ENCODE assay signal across 15 cellular contexts in the genomic region with DNA sequence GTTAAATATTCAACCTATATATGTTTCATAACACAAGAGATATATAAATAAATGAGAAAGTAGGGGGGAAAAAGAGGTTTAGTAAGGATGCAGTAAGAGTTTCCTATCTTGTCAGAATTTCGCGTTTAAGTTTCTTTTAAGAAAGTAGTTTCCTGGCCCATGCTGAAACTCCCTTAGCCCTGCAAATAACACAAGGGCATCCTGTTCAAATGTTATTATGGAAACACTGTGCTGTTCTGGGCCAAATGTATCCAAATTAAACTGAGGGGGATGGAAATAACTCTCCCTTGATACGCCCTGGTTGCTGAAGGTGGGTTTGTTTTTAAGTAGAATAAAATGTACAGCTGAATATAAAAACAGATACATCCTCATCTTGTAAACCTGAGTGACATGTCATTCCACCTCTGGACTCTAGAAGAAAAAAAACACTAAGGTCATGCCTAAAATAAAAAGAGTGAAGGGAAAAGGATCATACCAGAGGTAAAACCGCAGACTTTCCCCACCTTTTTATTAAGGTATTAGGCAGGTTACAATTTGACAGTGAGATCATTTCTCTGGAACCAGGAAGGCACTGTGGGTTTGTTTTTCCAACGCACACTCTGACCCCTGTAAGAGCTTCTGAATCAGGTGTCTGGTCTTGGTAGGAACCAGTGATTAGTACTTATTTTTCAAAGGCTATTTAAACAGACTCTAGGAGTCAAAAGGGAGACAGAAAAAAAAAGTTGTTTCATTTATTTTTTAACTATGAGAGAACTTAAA. TPM values are rescaled to one million over a fixed set of nuclear protein-coding genes. Genes with fewer than 3 reads are reported as not detected.
DNase-seq lines count a peak whose midpoint lies in the region; ATAC-seq and TF ChIP-seq lines count a peak whose summit lies in the region.
"Had no signal": no experiment of that assay in that cellular context is flagged by ENCODE, and none has a peak within 500 bp of the region (broad histone marks: within the 10 kb centered on the region; RNA-seq: fewer than 3 reads in every experiment).

No MANE protein-coding gene starts in this region.

- no peaks in the 10 kb centered on the region for H3K27me3 ChIP-seq in gastrocnemius medialis
- H3K27me3 ChIP-seq: adrenal gland, right atrium auricular region had no signal

- H3K9me3 ChIP-seq in gastrocnemius medialis, result no peaks in the 10 kb centered on the region
- H3K9me3 ChIP-seq: adrenal gland, right atrium auricular region had no signal

- peak overlapping the region in 1 of 2 donors; percentile 59 for H3K4me3 Mint-ChIP-seq in CD14-positive monocyte
- H3K4me3 Mint-ChIP-seq in activated naive CD8-positive, alpha-beta T cell, result peak overlapping the region; percentile 70
- H3K4me3 Mint-ChIP-seq in natural killer cell treated with Interleukin-12 subunit alpha and Interleukin-12 subunit beta and Interleukin-15 and Interleukin-18, amount 100 ng/mL, for 72 hours, result peak overlapping the region; percentile 85

- no peaks in the 10 kb centered on the region for H3K36me3 ChIP-seq in gastrocnemius medialis
- H3K36me3 ChIP-seq: adrenal gland, right atrium auricular region had no signal

- peaks cover 0 to 1% (median 0%) of the 10 kb centered on the region in 3 donors for H3K27me3 Mint-ChIP-seq in CD14-positive monocyte (ENCODE audit: low read depth in 3 of 3)
- H3K27me3 Mint-ChIP-seq in activated naive CD8-positive, alpha-beta T cell, result no peaks in the 10 kb centered on the region
- H3K27me3 Mint-ChIP-seq in natural killer cell treated with Interleukin-12 subunit alpha and Interleukin-12 subunit beta and Interleukin-15 and Interleukin-18, amount 100 ng/mL, for 72 hours, result no peaks in the 10 kb centered on the region

- H3K4me1 ChIP-seq in gastrocnemius medialis, result peaks cover 13 to 30% of the 10 kb centered on the region in 2 donors
- H3K4me1 ChIP-seq: foreskin keratinocyte had no signal

- no peak for ATAC-seq in natural killer cell treated with Interleukin-12 subunit alpha and Interleukin-12 subunit beta and Interleukin-15 and Interleukin-18, amount 100 ng/mL, for 72 hours
- no peak for ATAC-seq in HG02588 (IDR thresholded peaks at IDR 0.05; ENCODE audit: unreplicated experiment)
- ATAC-seq in gastrocnemius medialis, result no peak
- ATAC-seq: foreskin keratinocyte had no signal

- H3K4me3 ChIP-seq in GM12865 (ENCODE audit: low read depth, low read length) (peak overlapping the region; percentile 2), gastrocnemius medialis (no peak overlapping the region)
- H3K4me3 ChIP-seq: adrenal gland, right atrium auricular region had no signal

- TF ChIP-seq POLR2A in gastrocnemius medialis (IDR thresholded peaks at IDR 0.05), result no peak

- intact Hi-C loops in CD14-positive monocyte (cut with micrococcal nuclease) (loop anchor here in 1 of 2 donors (5.0 kb wide), 1 partner anchor 66 kb away; no protein-coding TSS in a partner anchor), gastrocnemius medialis (cut with DNase I; ENCODE audit: low total_unique reads) (no loop called here)

- DNase-seq in CD14-positive monocyte (ENCODE audit: low spot score), result no peak
- no peak for DNase-seq in GM12865 (ENCODE audit: low read depth)
- no peak for DNase-seq in natural killer cell treated with Interleukin-12 subunit alpha and Interleukin-12 subunit beta and Interleukin-15 and Interleukin-18, amount 100 ng/mL, for 72 hours (ENCODE audit: low spot score)
- DNase-seq in SKM-1 treated with dmso at 0.1 percent for 144 hours (lab: John Stamatoyannopoulos, UW; ENCODE audit: unreplicated experiment), result no peak
- no peak for DNase-seq in pons (ENCODE audit: low spot score)
- DNase-seq in gastrocnemius medialis, result no peak
- DNase-seq: activated CD4-positive, alpha-beta T cell treated with anti-CD3 and anti-CD28 coated beads for 1 hour; adrenal gland; foreskin keratinocyte; NCI-H1105 treated with DMSO at 0.1 percent for 48 hours; NCI-H774; substantia nigra had no signal

- peaks cover 39% of the 10 kb centered on the region for H3K4me1 Mint-ChIP-seq in CD14-positive monocyte
- peaks cover 96% of the 10 kb centered on the region for H3K4me1 Mint-ChIP-seq in activated naive CD8-positive, alpha-beta T cell (ENCODE audit: low read depth)
- H3K4me1 Mint-ChIP-seq in natural killer cell treated with Interleukin-12 subunit alpha and Interleukin-12 subunit beta and Interleukin-15 and Interleukin-18, amount 100 ng/mL, for 72 hours (ENCODE audit: low read depth in 2 of 2), result peaks cover 72 to 90% of the 10 kb centered on the region in 2 donors

- TF ChIP-seq CTCF in CD14-positive monocyte (IDR thresholded peaks at IDR 0.05) (no peak), GM12865 (IDR thresholded peaks at IDR 0.05; ENCODE audit: insufficient read depth, low read depth, low read length, missing control alignments) (no peak), gastrocnemius medialis (IDR thresholded peaks at IDR 0.05 in 4 of 5, conservative IDR thresholded peaks at IDR 0.05 in 1 of 5) (no peak)

- H3K27ac ChIP-seq in gastrocnemius medialis, result peak overlapping the region in 2 of 4 donors; percentile 1 to 35
- H3K27ac ChIP-seq: adrenal gland, foreskin keratinocyte had no signal

- peaks cover 10 to 17% of the 10 kb centered on the region in 2 donors for H3K36me3 Mint-ChIP-seq in CD14-positive monocyte
- peaks cover 19% of the 10 kb centered on the region for H3K36me3 Mint-ChIP-seq in activated naive CD8-positive, alpha-beta T cell
- peaks cover 15% of the 10 kb centered on the region for H3K36me3 Mint-ChIP-seq in natural killer cell treated with Interleukin-12 subunit alpha and Interleukin-12 subunit beta and Interleukin-15 and Interleukin-18, amount 100 ng/mL, for 72 hours

- H3K27ac Mint-ChIP-seq in CD14-positive monocyte, result peak overlapping the region in 5 of 7 donors; percentile 17 to 87 (median 43)
- peak overlapping the region; percentile 96 for H3K27ac Mint-ChIP-seq in activated naive CD8-positive, alpha-beta T cell
- H3K27ac Mint-ChIP-seq in natural killer cell treated with Interleukin-12 subunit alpha and Interleukin-12 subunit beta and Interleukin-15 and Interleukin-18, amount 100 ng/mL, for 72 hours, result peak overlapping the region; percentile 97 to 99

- in situ Hi-C loops in gastrocnemius medialis (cut with MboI; ENCODE audit: low sequenced_read_pairs in 4 of 4), result no loop called here

- no peaks in the 10 kb centered on the region for H3K9me3 Mint-ChIP-seq in CD14-positive monocyte
- no peaks in the 10 kb centered on the region for H3K9me3 Mint-ChIP-seq in activated naive CD8-positive, alpha-beta T cell (ENCODE audit: low read depth)
- H3K9me3 Mint-ChIP-seq in natural killer cell treated with Interleukin-12 subunit alpha and Interleukin-12 subunit beta and Interleukin-15 and Interleukin-18, amount 100 ng/mL, for 72 hours, result no peaks in the 10 kb centered on the region

RNA-seq across cellular contexts. Expression of gene BCL2, which starts 16.7 kb away (rescaled TPM):
- polyA plus RNA-seq in CD14-positive monocyte, result 1 to 10 TPM in 1 of 2 donors, under 1 TPM in 1; 0.58 to 1.1 TPM
- 10 to 100 TPM; 61.7 to 84.7 TPM for total RNA-seq in natural killer cell treated with Interleukin-12 subunit alpha and Interleukin-12 subunit beta and Interleukin-15 and Interleukin-18, amount 100 ng/mL, for 72 hours
- 10 to 100 TPM in 2 of 4 donors, 1 to 10 TPM in 2; 6.2 to 20.4 (median 13.7) TPM for total RNA-seq in gastrocnemius medialis

Comparison
In these comparisons a context has a peak if more than half of its experiments do, and no peak if none do; other contexts are left out.
1. H3K27ac Mint-ChIP-seq: peak in every context shown above with its lines; median percentile 98 in natural killer cell treated with Interleukin-12 subunit alpha and Interleukin-12 subunit beta and Interleukin-15 and Interleukin-18, amount 100 ng/mL, for 72 hours; 96 in activated naive CD8-positive, alpha-beta T cell; 43 in CD14-positive monocyte.